1 cellular context compared by ENCODE assay signal in the genomic region with DNA sequence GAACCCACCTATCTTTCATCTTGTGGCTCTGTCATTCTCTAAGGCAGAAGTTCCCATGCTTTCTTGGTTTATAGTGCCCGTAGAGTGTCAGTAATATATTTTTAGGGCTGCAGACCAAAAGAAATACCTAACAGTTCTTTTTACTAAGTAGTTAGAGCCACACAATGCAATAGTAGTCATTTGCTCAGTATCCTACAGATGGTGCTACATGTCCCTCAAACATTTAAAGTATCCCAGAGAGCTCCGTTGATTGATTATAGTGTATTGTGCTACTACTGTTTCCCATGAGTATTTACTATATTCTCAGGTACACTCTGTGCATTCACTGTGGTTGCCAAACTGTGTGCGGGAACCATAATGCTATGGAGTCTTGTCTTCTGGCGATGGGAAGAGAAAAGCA.
TF ChIP-seq lines count a peak whose summit lies in the region.

No MANE protein-coding gene starts in this region.

TF ChIP-seq in HCT116, 20 proteins besides CTCF, POLR2A, EP300 and RAD21:
- TF ChIP-seq ZNF274 (IDR thresholded peaks at IDR 0.05; ENCODE audit: low read depth, low read length) = no peak
- TF ChIP-seq TCF7L2 (IDR thresholded peaks at IDR 0.05; ENCODE audit: borderline replicate concordance, extremely low read depth, insufficient read depth, insufficient read length) = no peak
- no peak for TF ChIP-seq CEBPB (IDR thresholded peaks at IDR 0.05; ENCODE audit: low read depth)
- no peak for TF ChIP-seq POLR2AphosphoS5 (IDR thresholded peaks at IDR 0.05; ENCODE audit: low read depth, low read length)
- no peak for TF ChIP-seq ELF1 (IDR thresholded peaks at IDR 0.05; ENCODE audit: borderline replicate concordance, low read depth)
- TF ChIP-seq EZH2 (IDR thresholded peaks at IDR 0.05) = no peak
- no peak for TF ChIP-seq SRF (IDR thresholded peaks at IDR 0.05; ENCODE audit: low read depth)
- TF ChIP-seq FOSL1 (IDR thresholded peaks at IDR 0.05; ENCODE audit: low read depth) = no peak
- no peak for TF ChIP-seq EZH2phosphoT487 (IDR thresholded peaks at IDR 0.05; ENCODE audit: borderline replicate concordance)
- TF ChIP-seq, protein P1, sequence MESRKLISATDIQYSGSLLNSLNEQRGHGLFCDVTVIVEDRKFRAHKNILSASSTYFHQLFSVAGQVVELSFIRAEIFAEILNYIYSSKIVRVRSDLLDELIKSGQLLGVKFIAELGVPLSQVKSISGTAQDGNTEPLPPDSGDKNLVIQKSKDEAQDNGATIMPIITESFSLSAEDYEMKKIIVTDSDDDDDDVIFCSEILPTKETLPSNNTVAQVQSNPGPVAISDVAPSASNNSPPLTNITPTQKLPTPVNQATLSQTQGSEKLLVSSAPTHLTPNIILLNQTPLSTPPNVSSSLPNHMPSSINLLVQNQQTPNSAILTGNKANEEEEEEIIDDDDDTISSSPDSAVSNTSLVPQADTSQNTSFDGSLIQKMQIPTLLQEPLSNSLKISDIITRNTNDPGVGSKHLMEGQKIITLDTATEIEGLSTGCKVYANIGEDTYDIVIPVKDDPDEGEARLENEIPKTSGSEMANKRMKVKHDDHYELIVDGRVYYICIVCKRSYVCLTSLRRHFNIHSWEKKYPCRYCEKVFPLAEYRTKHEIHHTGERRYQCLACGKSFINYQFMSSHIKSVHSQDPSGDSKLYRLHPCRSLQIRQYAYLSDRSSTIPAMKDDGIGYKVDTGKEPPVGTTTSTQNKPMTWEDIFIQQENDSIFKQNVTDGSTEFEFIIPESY (IDR thresholded peaks at IDR 0.05; ENCODE audit: extremely low read depth, insufficient replicate concordance, low read length) = no peak
TF ChIP-seq in HCT116: peak in this region for 0.
